In the genomic region with DNA sequence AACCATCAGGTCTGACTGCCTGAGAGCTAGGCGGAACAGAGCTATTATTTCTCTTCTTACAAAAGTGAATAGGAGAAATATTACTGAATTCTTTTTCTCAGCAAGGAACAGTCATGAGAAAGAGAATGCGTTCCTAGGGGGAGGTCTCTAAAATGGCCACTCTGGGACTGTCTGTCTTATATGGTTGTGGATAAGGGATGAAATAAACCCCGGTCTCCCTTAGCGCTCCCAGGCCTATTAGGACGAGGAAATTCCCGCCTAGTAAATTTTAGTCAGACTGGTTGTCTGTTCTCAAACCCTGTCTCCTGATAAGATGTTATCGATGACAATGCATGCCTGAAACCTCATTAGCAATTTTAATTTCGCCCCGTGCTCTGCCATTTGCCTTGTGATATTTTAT, we compare ENCODE assay signal across 3 cellular contexts.
TF ChIP-seq lines count a peak whose summit lies in the region.

No MANE protein-coding gene starts in this region.

TF ChIP-seq in GM23338, 12 proteins besides CTCF, POLR2A, EP300 and RAD21:
- no peak for TF ChIP-seq JUNB (IDR thresholded peaks at IDR 0.05; ENCODE audit: unreplicated experiment)
- no peak for TF ChIP-seq EZH2phosphoT487 (IDR thresholded peaks at IDR 0.05; ENCODE audit: unreplicated experiment)
- no peak for TF ChIP-seq CREB1 (CRISPR knock-in tag; IDR thresholded peaks at IDR 0.05; ENCODE audit: low read depth)
TF ChIP-seq in GM23338: peak in this region for 0.

TF ChIP-seq in GM12878, 131 proteins besides CTCF, POLR2A, EP300 and RAD21:
- TF ChIP-seq, protein P1, sequence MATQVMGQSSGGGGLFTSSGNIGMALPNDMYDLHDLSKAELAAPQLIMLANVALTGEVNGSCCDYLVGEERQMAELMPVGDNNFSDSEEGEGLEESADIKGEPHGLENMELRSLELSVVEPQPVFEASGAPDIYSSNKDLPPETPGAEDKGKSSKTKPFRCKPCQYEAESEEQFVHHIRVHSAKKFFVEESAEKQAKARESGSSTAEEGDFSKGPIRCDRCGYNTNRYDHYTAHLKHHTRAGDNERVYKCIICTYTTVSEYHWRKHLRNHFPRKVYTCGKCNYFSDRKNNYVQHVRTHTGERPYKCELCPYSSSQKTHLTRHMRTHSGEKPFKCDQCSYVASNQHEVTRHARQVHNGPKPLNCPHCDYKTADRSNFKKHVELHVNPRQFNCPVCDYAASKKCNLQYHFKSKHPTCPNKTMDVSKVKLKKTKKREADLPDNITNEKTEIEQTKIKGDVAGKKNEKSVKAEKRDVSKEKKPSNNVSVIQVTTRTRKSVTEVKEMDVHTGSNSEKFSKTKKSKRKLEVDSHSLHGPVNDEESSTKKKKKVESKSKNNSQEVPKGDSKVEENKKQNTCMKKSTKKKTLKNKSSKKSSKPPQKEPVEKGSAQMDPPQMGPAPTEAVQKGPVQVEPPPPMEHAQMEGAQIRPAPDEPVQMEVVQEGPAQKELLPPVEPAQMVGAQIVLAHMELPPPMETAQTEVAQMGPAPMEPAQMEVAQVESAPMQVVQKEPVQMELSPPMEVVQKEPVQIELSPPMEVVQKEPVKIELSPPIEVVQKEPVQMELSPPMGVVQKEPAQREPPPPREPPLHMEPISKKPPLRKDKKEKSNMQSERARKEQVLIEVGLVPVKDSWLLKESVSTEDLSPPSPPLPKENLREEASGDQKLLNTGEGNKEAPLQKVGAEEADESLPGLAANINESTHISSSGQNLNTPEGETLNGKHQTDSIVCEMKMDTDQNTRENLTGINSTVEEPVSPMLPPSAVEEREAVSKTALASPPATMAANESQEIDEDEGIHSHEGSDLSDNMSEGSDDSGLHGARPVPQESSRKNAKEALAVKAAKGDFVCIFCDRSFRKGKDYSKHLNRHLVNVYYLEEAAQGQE (IDR thresholded peaks at IDR 0.05; ENCODE audit: low read depth, low read length): no peak
- TF ChIP-seq SMC3 (IDR thresholded peaks at IDR 0.05; ENCODE audit: borderline replicate concordance, low read length) (no peak), HDAC2 (IDR thresholded peaks at IDR 0.05) (no peak), MTA2 (IDR thresholded peaks at IDR 0.05; ENCODE audit: low read depth) (no peak), CBX5 (IDR thresholded peaks at IDR 0.05; ENCODE audit: low read depth) (0 out of 2 replicates have a peak, but pooled peaks have one; percentile 33), ZNF274 (IDR thresholded peaks at IDR 0.05; ENCODE audit: insufficient read depth, insufficient read length) (no peak), SREBF1 (IDR thresholded peaks at IDR 0.05; ENCODE audit: low read length) (no peak)
- TF ChIP-seq, protein P2, sequence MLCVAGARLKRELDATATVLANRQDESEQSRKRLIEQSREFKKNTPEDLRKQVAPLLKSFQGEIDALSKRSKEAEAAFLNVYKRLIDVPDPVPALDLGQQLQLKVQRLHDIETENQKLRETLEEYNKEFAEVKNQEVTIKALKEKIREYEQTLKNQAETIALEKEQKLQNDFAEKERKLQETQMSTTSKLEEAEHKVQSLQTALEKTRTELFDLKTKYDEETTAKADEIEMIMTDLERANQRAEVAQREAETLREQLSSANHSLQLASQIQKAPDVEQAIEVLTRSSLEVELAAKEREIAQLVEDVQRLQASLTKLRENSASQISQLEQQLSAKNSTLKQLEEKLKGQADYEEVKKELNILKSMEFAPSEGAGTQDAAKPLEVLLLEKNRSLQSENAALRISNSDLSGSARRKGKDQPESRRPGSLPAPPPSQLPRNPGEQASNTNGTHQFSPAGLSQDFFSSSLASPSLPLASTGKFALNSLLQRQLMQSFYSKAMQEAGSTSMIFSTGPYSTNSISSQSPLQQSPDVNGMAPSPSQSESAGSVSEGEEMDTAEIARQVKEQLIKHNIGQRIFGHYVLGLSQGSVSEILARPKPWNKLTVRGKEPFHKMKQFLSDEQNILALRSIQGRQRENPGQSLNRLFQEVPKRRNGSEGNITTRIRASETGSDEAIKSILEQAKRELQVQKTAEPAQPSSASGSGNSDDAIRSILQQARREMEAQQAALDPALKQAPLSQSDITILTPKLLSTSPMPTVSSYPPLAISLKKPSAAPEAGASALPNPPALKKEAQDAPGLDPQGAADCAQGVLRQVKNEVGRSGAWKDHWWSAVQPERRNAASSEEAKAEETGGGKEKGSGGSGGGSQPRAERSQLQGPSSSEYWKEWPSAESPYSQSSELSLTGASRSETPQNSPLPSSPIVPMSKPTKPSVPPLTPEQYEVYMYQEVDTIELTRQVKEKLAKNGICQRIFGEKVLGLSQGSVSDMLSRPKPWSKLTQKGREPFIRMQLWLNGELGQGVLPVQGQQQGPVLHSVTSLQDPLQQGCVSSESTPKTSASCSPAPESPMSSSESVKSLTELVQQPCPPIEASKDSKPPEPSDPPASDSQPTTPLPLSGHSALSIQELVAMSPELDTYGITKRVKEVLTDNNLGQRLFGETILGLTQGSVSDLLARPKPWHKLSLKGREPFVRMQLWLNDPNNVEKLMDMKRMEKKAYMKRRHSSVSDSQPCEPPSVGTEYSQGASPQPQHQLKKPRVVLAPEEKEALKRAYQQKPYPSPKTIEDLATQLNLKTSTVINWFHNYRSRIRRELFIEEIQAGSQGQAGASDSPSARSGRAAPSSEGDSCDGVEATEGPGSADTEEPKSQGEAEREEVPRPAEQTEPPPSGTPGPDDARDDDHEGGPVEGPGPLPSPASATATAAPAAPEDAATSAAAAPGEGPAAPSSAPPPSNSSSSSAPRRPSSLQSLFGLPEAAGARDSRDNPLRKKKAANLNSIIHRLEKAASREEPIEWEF (IDR thresholded peaks at IDR 0.05; ENCODE audit: insufficient replicate concordance, low read depth, low read length): no peak
- TF ChIP-seq, protein P3, sequence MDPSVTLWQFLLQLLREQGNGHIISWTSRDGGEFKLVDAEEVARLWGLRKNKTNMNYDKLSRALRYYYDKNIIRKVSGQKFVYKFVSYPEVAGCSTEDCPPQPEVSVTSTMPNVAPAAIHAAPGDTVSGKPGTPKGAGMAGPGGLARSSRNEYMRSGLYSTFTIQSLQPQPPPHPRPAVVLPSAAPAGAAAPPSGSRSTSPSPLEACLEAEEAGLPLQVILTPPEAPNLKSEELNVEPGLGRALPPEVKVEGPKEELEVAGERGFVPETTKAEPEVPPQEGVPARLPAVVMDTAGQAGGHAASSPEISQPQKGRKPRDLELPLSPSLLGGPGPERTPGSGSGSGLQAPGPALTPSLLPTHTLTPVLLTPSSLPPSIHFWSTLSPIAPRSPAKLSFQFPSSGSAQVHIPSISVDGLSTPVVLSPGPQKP (IDR thresholded peaks at IDR 0.05; ENCODE audit: low read depth, low read length): no peak
- TF ChIP-seq, protein P4, sequence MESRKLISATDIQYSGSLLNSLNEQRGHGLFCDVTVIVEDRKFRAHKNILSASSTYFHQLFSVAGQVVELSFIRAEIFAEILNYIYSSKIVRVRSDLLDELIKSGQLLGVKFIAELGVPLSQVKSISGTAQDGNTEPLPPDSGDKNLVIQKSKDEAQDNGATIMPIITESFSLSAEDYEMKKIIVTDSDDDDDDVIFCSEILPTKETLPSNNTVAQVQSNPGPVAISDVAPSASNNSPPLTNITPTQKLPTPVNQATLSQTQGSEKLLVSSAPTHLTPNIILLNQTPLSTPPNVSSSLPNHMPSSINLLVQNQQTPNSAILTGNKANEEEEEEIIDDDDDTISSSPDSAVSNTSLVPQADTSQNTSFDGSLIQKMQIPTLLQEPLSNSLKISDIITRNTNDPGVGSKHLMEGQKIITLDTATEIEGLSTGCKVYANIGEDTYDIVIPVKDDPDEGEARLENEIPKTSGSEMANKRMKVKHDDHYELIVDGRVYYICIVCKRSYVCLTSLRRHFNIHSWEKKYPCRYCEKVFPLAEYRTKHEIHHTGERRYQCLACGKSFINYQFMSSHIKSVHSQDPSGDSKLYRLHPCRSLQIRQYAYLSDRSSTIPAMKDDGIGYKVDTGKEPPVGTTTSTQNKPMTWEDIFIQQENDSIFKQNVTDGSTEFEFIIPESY (IDR thresholded peaks at IDR 0.05): peak; percentile 97

TF ChIP-seq in GM12891, 5 proteins besides CTCF, POLR2A, EP300 and RAD21:
- TF ChIP-seq TAF1 (IDR thresholded peaks at IDR 0.05; ENCODE audit: low read depth, low read length) (no peak), POLR2AphosphoS5 (IDR thresholded peaks at IDR 0.05; ENCODE audit: low read depth, low read length) (no peak), SPI1 (IDR thresholded peaks at IDR 0.05; ENCODE audit: low read depth, low read length) (no peak), PAX5 (IDR thresholded peaks at IDR 0.05; ENCODE audit: insufficient read depth, low read length, severe bottlenecking) (no peak), POU2F2 (IDR thresholded peaks at IDR 0.05; ENCODE audit: low read depth, low read length) (no peak)
